In genomic region chr5:179895861-179896260, GRCh38 we compare ENCODE assay signal across 27 cellular contexts.
"Had no signal": no experiment of that assay in that cellular context is flagged by ENCODE, and none has a peak within 500 bp of the region (broad histone marks: within the 10 kb centered on the region; RNA-seq: fewer than 3 reads in every experiment).

No MANE protein-coding gene starts in this region.

- ATAC-seq: effector memory CD8-positive, alpha-beta T cell; esophagus mucosa; foreskin keratinocyte; gastroesophageal sphincter; heart left ventricle; left colon; lower lobe of right lung; naive thymus-derived CD8-positive, alpha-beta T cell; psoas muscle; right cardiac atrium; stimulated activated effector memory CD8-positive, alpha-beta T cell treated with anti-CD3 and anti-CD28 coated beads, Interleukin-12 subunit alpha, Interleukin-12 subunit beta, amount 100 ng/mL, for 72 hours; stimulated activated naive CD8-positive, alpha-beta T cell treated with anti-CD3 and anti-CD28 coated beads, Interleukin-15, Interleukin-2, amounts not matched to agents 100 U/mL and 50 U/mL, for 24 hours had no signal

- DNase-seq: cortex of kidney; effector memory CD8-positive, alpha-beta T cell; foreskin keratinocyte; heart left ventricle; hypothalamus; immature natural killer cell; islet precursor cell; kidney glomerular epithelial cell; left colon; left ventricle myocardium inferior; lower lobe of right lung; naive thymus-derived CD8-positive, alpha-beta T cell; occipital lobe; ovary; psoas muscle; right cardiac atrium; sigmoid colon; stimulated activated CD4-positive, alpha-beta T cell treated with anti-CD3 and anti-CD28 coated beads, Interleukin-2, amount 100 ng/mL, for 24 hours; stimulated activated CD4-positive, alpha-beta T cell treated with anti-CD3 and anti-CD28 coated beads, Interleukin-4, amount 100 ng/mL, for 24 hours; stimulated activated naive CD8-positive, alpha-beta T cell treated with anti-CD3 and anti-CD28 coated beads, Interleukin-15, Interleukin-2, amounts not matched to agents 100 U/mL and 50 U/mL, for 24 hours; substantia nigra; testis; tibial artery had no signal

- H3K27me3 ChIP-seq: foreskin keratinocyte, gastroesophageal sphincter, heart left ventricle, ovary, sigmoid colon, testis, tibial artery had no signal

- H3K4me3 ChIP-seq: gastroesophageal sphincter, heart left ventricle, left ventricle myocardium inferior, lower lobe of right lung, ovary, psoas muscle, sigmoid colon, testis, tibial artery had no signal

- H3K36me3 ChIP-seq: ovary had no signal

- H3K9me3 ChIP-seq: gastroesophageal sphincter, heart left ventricle, left ventricle myocardium inferior, lower lobe of right lung, ovary, psoas muscle, sigmoid colon, testis, tibial artery had no signal

- H3K4me1 ChIP-seq: foreskin keratinocyte, gastroesophageal sphincter, heart left ventricle, left ventricle myocardium inferior, lower lobe of right lung, sigmoid colon, tibial artery had no signal

- H3K27ac ChIP-seq: epithelial cell of prostate, foreskin keratinocyte, gastroesophageal sphincter, heart left ventricle, left ventricle myocardium inferior, lower lobe of right lung, ovary, psoas muscle, sigmoid colon, testis, tibial artery had no signal
